1 cellular context compared by ENCODE assay signal in the genomic region with DNA sequence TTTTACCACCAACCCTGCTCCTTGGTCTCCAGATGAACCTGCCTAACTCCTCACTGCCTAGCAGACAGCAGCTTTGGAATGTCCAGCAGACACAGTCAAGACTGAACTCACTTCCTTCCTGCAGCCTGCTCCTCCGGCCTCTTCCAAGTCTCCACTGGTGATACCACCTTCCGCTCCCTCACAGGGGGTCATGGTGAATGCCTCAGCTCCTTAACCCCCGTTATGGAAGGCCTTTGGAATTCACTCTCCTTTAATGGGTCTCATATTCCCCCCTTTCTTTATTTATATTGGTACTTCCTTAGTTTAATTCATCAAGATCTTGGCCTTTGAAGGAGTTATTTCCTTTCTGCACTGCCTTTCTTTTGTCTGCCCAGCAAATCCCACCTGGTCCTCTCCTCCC.
TF ChIP-seq lines count a peak whose summit lies in the region.

No MANE protein-coding gene starts in this region.

TF ChIP-seq in HepG2, 621 proteins besides CTCF, POLR2A, EP300 and RAD21 (continued from another document):
- TF ChIP-seq, protein P1, sequence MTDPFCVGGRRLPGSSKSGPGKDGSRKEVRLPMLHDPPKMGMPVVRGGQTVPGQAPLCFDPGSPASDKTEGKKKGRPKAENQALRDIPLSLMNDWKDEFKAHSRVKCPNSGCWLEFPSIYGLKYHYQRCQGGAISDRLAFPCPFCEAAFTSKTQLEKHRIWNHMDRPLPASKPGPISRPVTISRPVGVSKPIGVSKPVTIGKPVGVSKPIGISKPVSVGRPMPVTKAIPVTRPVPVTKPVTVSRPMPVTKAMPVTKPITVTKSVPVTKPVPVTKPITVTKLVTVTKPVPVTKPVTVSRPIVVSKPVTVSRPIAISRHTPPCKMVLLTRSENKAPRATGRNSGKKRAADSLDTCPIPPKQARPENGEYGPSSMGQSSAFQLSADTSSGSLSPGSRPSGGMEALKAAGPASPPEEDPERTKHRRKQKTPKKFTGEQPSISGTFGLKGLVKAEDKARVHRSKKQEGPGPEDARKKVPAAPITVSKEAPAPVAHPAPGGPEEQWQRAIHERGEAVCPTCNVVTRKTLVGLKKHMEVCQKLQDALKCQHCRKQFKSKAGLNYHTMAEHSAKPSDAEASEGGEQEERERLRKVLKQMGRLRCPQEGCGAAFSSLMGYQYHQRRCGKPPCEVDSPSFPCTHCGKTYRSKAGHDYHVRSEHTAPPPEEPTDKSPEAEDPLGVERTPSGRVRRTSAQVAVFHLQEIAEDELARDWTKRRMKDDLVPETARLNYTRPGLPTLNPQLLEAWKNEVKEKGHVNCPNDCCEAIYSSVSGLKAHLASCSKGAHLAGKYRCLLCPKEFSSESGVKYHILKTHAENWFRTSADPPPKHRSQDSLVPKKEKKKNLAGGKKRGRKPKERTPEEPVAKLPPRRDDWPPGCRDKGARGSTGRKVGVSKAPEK (CRISPR knock-in tag; IDR thresholded peaks at IDR 0.05; ENCODE audit: borderline replicate concordance): no peak
- TF ChIP-seq SMYD3 (CRISPR knock-in tag; IDR thresholded peaks at IDR 0.05) (no peak), HNRNPLL (IDR thresholded peaks at IDR 0.05; ENCODE audit: low read depth, low read length, poor library complexity, severe bottlenecking) (no peak), KMT2B (CRISPR knock-in tag; IDR thresholded peaks at IDR 0.05) (no peak), ZNF709 (CRISPR knock-in tag; IDR thresholded peaks at IDR 0.05) (no peak), RORA (CRISPR knock-in tag; IDR thresholded peaks at IDR 0.05) (no peak), ZNF773 (CRISPR knock-in tag; IDR thresholded peaks at IDR 0.05; ENCODE audit: borderline replicate concordance) (no peak), TCF7L2 (IDR thresholded peaks at IDR 0.05; ENCODE audit: low read depth, low read length) (no peak), ZNF510 (CRISPR knock-in tag; IDR thresholded peaks at IDR 0.05; ENCODE audit: low read depth) (no peak)
- TF ChIP-seq, protein P2, sequence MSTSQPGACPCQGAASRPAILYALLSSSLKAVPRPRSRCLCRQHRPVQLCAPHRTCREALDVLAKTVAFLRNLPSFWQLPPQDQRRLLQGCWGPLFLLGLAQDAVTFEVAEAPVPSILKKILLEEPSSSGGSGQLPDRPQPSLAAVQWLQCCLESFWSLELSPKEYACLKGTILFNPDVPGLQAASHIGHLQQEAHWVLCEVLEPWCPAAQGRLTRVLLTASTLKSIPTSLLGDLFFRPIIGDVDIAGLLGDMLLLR (CRISPR knock-in tag; IDR thresholded peaks at IDR 0.05): no peak
